Comparison of ENCODE assay signal across 21 cellular contexts in genomic region chr2:152186257-152186656, GRCh38.
"Had no signal": no experiment of that assay in that cellular context is flagged by ENCODE, and none has a peak within 500 bp of the region (broad histone marks: within the 10 kb centered on the region; RNA-seq: fewer than 3 reads in every experiment).

No MANE protein-coding gene starts in this region.

- H3K4me3 Mint-ChIP-seq: activated naive CD4-positive, alpha-beta T cell treated with anti-CD3 and anti-CD28 coated beads, Interleukin-2, amount 10 ng/mL, durations not matched to agents 7 days and 5 days; activated T-helper 17 cell treated with anti-CD3 and anti-CD28 coated beads, Interleukin-2, amount 50 U/mL, for 72 hours; central memory CD8-positive, alpha-beta T cell; naive thymus-derived CD4-positive, alpha-beta T cell; stimulated activated naive CD8-positive, alpha-beta T cell treated with anti-CD3 and anti-CD28 coated beads, Interleukin-15, amount 100 ng/mL, for 72 hours; T-cell; type B pancreatic cell had no signal

- H3K4me1 ChIP-seq: body of pancreas, foreskin keratinocyte, lower lobe of right lung, parathyroid adenoma, sigmoid colon had no signal

- H3K27me3 ChIP-seq: body of pancreas, foreskin keratinocyte, sigmoid colon had no signal

- ATAC-seq: activated CD4-positive, CD25-positive, alpha-beta regulatory T cell treated with anti-CD3 and anti-CD28 coated beads, Interleukin-2, amount 50 U/mL, for 24 hours; activated T-helper 17 cell treated with anti-CD3 and anti-CD28 coated beads, Interleukin-2, amount 50 U/mL, for 72 hours; body of pancreas; foreskin keratinocyte; lower lobe of right lung; mucosa of descending colon; naive thymus-derived CD4-positive, alpha-beta T cell; stimulated activated naive CD8-positive, alpha-beta T cell treated with anti-CD3 and anti-CD28 coated beads, Interleukin-15, amount 100 ng/mL, for 72 hours; T-cell had no signal

- H3K27ac ChIP-seq: body of pancreas, foreskin keratinocyte, lower lobe of right lung, parathyroid adenoma, sigmoid colon had no signal

- H3K27ac Mint-ChIP-seq: activated T-helper 17 cell treated with anti-CD3 and anti-CD28 coated beads, Interleukin-2, amount 50 U/mL, for 72 hours; naive thymus-derived CD4-positive, alpha-beta T cell; stimulated activated naive CD8-positive, alpha-beta T cell treated with anti-CD3 and anti-CD28 coated beads, Interleukin-15, amount 100 ng/mL, for 72 hours; T-cell; type B pancreatic cell had no signal

- H3K4me3 ChIP-seq: body of pancreas, lower lobe of right lung, mucosa of descending colon, sigmoid colon had no signal

- H3K79me2 ChIP-seq: parathyroid adenoma had no signal

- H3K9me3 ChIP-seq: body of pancreas, lower lobe of right lung, mucosa of descending colon, sigmoid colon had no signal

- H3K9ac ChIP-seq: parathyroid adenoma had no signal

- DNase-seq: activated CD4-positive, alpha-beta T cell treated with anti-CD3 and anti-CD28 coated beads, Interleukin-2, amount 50 U/mL, for 48 hours; activated naive CD4-positive, alpha-beta T cell treated with anti-CD3 and anti-CD28 coated beads, Interleukin-2, amount 10 ng/mL, durations not matched to agents 7 days and 5 days; amniotic stem cell; body of pancreas; cortex of kidney; effector CD4-positive, alpha-beta T cell; foreskin keratinocyte; head of caudate nucleus; lower lobe of right lung; mucosa of descending colon; naive thymus-derived CD4-positive, alpha-beta T cell; sigmoid colon; stimulated activated CD4-positive, alpha-beta T cell treated with anti-CD3 and anti-CD28 coated beads, Interleukin-1b, Interleukin-23, amount 100 ng/mL, for 48 hours; stimulated activated naive CD8-positive, alpha-beta T cell treated with anti-CD3 and anti-CD28 coated beads, Interleukin-15, amount 100 ng/mL, for 72 hours; T-cell; T-helper 9 cell had no signal

- H3K9me3 Mint-ChIP-seq: activated T-helper 17 cell treated with anti-CD3 and anti-CD28 coated beads, Interleukin-2, amount 50 U/mL, for 72 hours; central memory CD8-positive, alpha-beta T cell; stimulated activated naive CD8-positive, alpha-beta T cell treated with anti-CD3 and anti-CD28 coated beads, Interleukin-15, amount 100 ng/mL, for 72 hours; T-cell; type B pancreatic cell had no signal

- H2AFZ ChIP-seq: parathyroid adenoma had no signal

- H3K36me3 Mint-ChIP-seq: activated naive CD4-positive, alpha-beta T cell treated with anti-CD3 and anti-CD28 coated beads, Interleukin-2, amount 10 ng/mL, durations not matched to agents 7 days and 5 days; T-cell; type B pancreatic cell had no signal

- H3K4me1 Mint-ChIP-seq: activated T-helper 17 cell treated with anti-CD3 and anti-CD28 coated beads, Interleukin-2, amount 50 U/mL, for 72 hours; central memory CD8-positive, alpha-beta T cell had no signal

- H3K36me3 ChIP-seq: lower lobe of right lung, sigmoid colon had no signal
